Comparison of ENCODE assay signal across 16 cellular contexts in the genomic region with DNA sequence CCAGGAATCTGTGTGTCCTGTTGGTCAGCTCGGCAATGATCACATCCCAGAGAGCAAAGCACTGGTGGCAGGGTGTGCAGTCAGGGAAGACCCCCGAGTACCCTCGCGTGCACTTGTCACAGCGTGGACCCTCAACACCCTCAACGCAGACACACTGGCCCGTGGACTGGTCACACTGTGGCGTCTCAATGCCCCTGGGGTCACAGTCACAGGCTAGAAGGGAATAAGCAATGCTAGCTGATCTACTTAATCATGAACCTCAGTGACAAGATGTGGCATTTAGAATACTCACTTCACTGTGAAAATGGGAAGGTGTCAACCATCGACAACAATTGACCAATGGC. TPM values are rescaled to one million over a fixed set of nuclear protein-coding genes. Genes with fewer than 3 reads are reported as not detected.
A peak's percentile ranks its signal among the peaks of the same experiment; 100 is the strongest.
DNase-seq lines count a peak whose midpoint lies in the region; ATAC-seq and TF ChIP-seq lines count a peak whose summit lies in the region.
"Had no signal": no experiment of that assay in that cellular context is flagged by ENCODE, and none has a peak within 500 bp of the region (broad histone marks: within the 10 kb centered on the region; RNA-seq: fewer than 3 reads in every experiment).

No MANE protein-coding gene starts in this region.

- peak overlapping the region; percentile 62 to 82 (median 75) for H3K27ac ChIP-seq in stomach

- no peak for TF ChIP-seq EP300 in stomach (IDR thresholded peaks at IDR 0.05)

- peaks cover 38% of the 10 kb centered on the region for H3K36me3 Mint-ChIP-seq in chondrocyte (ENCODE audit: low read depth)
- peaks cover 52% of the 10 kb centered on the region for H3K36me3 Mint-ChIP-seq in mesothelial cell of epicardium
- H3K36me3 Mint-ChIP-seq: activated naive CD8-positive, alpha-beta T cell treated with anti-CD3 and anti-CD28 coated beads for 36 hours had no signal

- DNase-seq in M059J (ENCODE audit: low read depth) (peak; percentile 17), chondrocyte (ENCODE audit: low spot score) (no peak), mesothelial cell of epicardium (ENCODE audit: low spot score in 2 of 2, unreplicated experiment in 2 of 2) (no peak), stomach (no peak), sciatic nerve (ENCODE audit: low spot score) (no peak), NCI-H1930 (lab: John Stamatoyannopoulos, UW) (no peak)
- DNase-seq: activated B cell treated with CpG ODN at 0.5 μM for 24 hours; activated naive CD8-positive, alpha-beta T cell treated with anti-CD3 and anti-CD28 coated beads for 36 hours; activated T-cell treated with anti-CD3 and anti-CD28 coated beads for 4 hours; DND-41; Karpas-422; NCI-H2029; nephron progenitor cell; NK-92 treated with Interleukin-12 subunit alpha and Interleukin-12 subunit beta, amount 100 ng/mL, for 24 hours had no signal

- H3K4me1 Mint-ChIP-seq in chondrocyte (ENCODE audit: low read depth) (peaks cover 79% of the 10 kb centered on the region), mesothelial cell of epicardium (peaks cover 41% of the 10 kb centered on the region)
- H3K4me1 Mint-ChIP-seq: activated B cell treated with CpG ODN at 0.5 μM for 24 hours had no signal

- TF ChIP-seq CTCF in chondrocyte (IDR thresholded peaks at IDR 0.05) (no peak), mesothelial cell of epicardium (IDR thresholded peaks at IDR 0.05; ENCODE audit: unreplicated experiment) (no peak), stomach (IDR thresholded peaks at IDR 0.05) (no peak)

- no peak for TF ChIP-seq POLR2A in stomach (IDR thresholded peaks at IDR 0.05)

- no peaks in the 10 kb centered on the region for H3K27me3 ChIP-seq in stomach

- peaks cover 5 to 68% (median 59%) of the 10 kb centered on the region in 4 donors for H3K36me3 ChIP-seq in stomach

- H3K27ac Mint-ChIP-seq in chondrocyte (ENCODE audit: unreplicated experiment): peak overlapping the region; percentile 88
- H3K27ac Mint-ChIP-seq in mesothelial cell of epicardium: peak overlapping the region; percentile 89
- H3K27ac Mint-ChIP-seq: activated B cell treated with CpG ODN at 0.5 μM for 24 hours; activated naive CD8-positive, alpha-beta T cell treated with anti-CD3 and anti-CD28 coated beads for 36 hours had no signal

- no peaks in the 10 kb centered on the region for H3K9me3 Mint-ChIP-seq in chondrocyte (ENCODE audit: low read depth)
- H3K9me3 Mint-ChIP-seq in mesothelial cell of epicardium: no peaks in the 10 kb centered on the region
- H3K9me3 Mint-ChIP-seq: activated B cell treated with CpG ODN at 0.5 μM for 24 hours; activated naive CD8-positive, alpha-beta T cell treated with anti-CD3 and anti-CD28 coated beads for 36 hours; nephron progenitor cell had no signal

- no peaks in the 10 kb centered on the region for H3K9me3 ChIP-seq in stomach

- H3K4me1 ChIP-seq in stomach: peaks cover 0 to 60% (median 28%) of the 10 kb centered on the region in 4 donors

- no peak overlapping the region for H3K4me3 ChIP-seq in stomach

- intact Hi-C loops in stomach (cut with DNase I; ENCODE audit: low total_unique reads): no loop called here
- intact Hi-C loops in sciatic nerve (cut with DNase I): no loop called here

- H3K4me3 Mint-ChIP-seq in chondrocyte (ENCODE audit: unreplicated experiment) (no peak overlapping the region), mesothelial cell of epicardium (no peak overlapping the region)
- H3K4me3 Mint-ChIP-seq: activated B cell treated with CpG ODN at 0.5 μM for 24 hours; activated naive CD8-positive, alpha-beta T cell treated with anti-CD3 and anti-CD28 coated beads for 36 hours; nephron progenitor cell had no signal

- ATAC-seq in HG03039 (IDR thresholded peaks at IDR 0.05; ENCODE audit: unreplicated experiment) (no peak), sciatic nerve (no peak), HG03159 (IDR thresholded peaks at IDR 0.05; ENCODE audit: unreplicated experiment) (no peak)

- H3K27me3 Mint-ChIP-seq in chondrocyte (ENCODE audit: low read depth) (no peaks in the 10 kb centered on the region), mesothelial cell of epicardium (ENCODE audit: low read depth) (no peaks in the 10 kb centered on the region)
- H3K27me3 Mint-ChIP-seq: activated B cell treated with CpG ODN at 0.5 μM for 24 hours; activated naive CD8-positive, alpha-beta T cell treated with anti-CD3 and anti-CD28 coated beads for 36 hours had no signal

- 78 to 95% (median 93%) methylated on average over 9 of the region's 9 CpGs for WGBS in stomach, 5 donors

RNA-seq across cellular contexts. Expression of gene DLD, which starts 49.1 kb away (rescaled TPM):
- total RNA-seq in M059J (2014; rRNA removed; shearing (Covaris generic)): 113 and 150 TPM in 2 replicates
- 60.3 to 69.6 TPM (median 62.7 TPM) in 3 replicates for total RNA-seq in chondrocyte
- total RNA-seq in mesothelial cell of epicardium: 58.3 to 61.5 TPM (median 61.4 TPM) in 3 replicates
- total RNA-seq in stomach: 100 to 1,000 TPM in 4 of 5 donors, 10 to 100 TPM in 1; 35.6 to 173 (median 133) TPM
- polyA plus RNA-seq in stomach: 10 to 100 TPM; 24.6 to 74.2 (median 43.6) TPM
- total RNA-seq in sciatic nerve: 60.9 TPM
